20 cellular contexts compared by ENCODE assay signal in genomic region chr5:122083535-122083934, GRCh38. TPM values are rescaled to one million over a fixed set of nuclear protein-coding genes. Genes with fewer than 3 reads are reported as not detected.
DNase-seq lines count a peak whose midpoint lies in the region; ATAC-seq and TF ChIP-seq lines count a peak whose summit lies in the region.
"Had no signal": no experiment of that assay in that cellular context is flagged by ENCODE, and none has a peak within 500 bp of the region (broad histone marks: within the 10 kb centered on the region; RNA-seq: fewer than 3 reads in every experiment).

No MANE protein-coding gene starts in this region.

- H3F3A ChIP-seq in MM.1S (ENCODE audit: insufficient read depth, low read length), result peaks cover 8% of the 10 kb centered on the region; the same call in 1 of the 2 replicates

- no peaks in the 10 kb centered on the region for H3K79me2 ChIP-seq in MM.1S (ENCODE audit: low read length)

- H2AFZ ChIP-seq in MM.1S (ENCODE audit: low read length), result no peak overlapping the region

- no peaks in the 10 kb centered on the region for H3K27me3 ChIP-seq in MM.1S (replicated peaks; ENCODE audit: insufficient read depth, low read length)
- no peaks in the 10 kb centered on the region for H3K27me3 ChIP-seq in vagina
- H3K27me3 ChIP-seq: SJCRH30 had no signal

- H3K9me3 ChIP-seq in MM.1S (replicated peaks; ENCODE audit: insufficient read depth, low read length) (no peaks in the 10 kb centered on the region), vagina (no peaks in the 10 kb centered on the region)
- H3K9me3 ChIP-seq: SJCRH30 had no signal

- H3K9ac ChIP-seq in MM.1S (ENCODE audit: low read length), result no peak overlapping the region

- no peaks in the 10 kb centered on the region for H4K20me1 ChIP-seq in MM.1S (ENCODE audit: insufficient read depth, low read length)

- H3K4me2 ChIP-seq in MM.1S (ENCODE audit: low read depth, low read length), result peak overlapping the region; percentile 44; the same call in 1 of the 2 replicates

- H3K4me3 ChIP-seq in MM.1S (ENCODE audit: low read length), result no peak overlapping the region
- no peak overlapping the region for H3K4me3 ChIP-seq in vagina
- H3K4me3 ChIP-seq: SJCRH30 had no signal

- DNase-seq in MM.1S, result peak; percentile 39
- no peak for DNase-seq in GM10266 (ENCODE audit: extremely low spot score)
- no peak for DNase-seq in NCI-H2107 treated with DMSO at 0.1 percent for 48 hours (lab: John Stamatoyannopoulos, UW; ENCODE audit: unreplicated experiment)
- no peak for DNase-seq in vagina (ENCODE audit: extremely low spot score in 2 of 2)
- no peak for DNase-seq in NCI-H446 (lab: John Stamatoyannopoulos, UW)
- DNase-seq: CD4-positive, CD25-positive, alpha-beta regulatory T cell; DMS79; H9; MV-4-11; NCI-H1105 treated with DMSO at 0.1 percent for 48 hours; NCI-H2029 treated with DMSO at 0.1 percent for 48 hours; NCI-H2171; NCI-H345; NCI-H524 treated with DMSO at 0.1 percent for 48 hours; NCI-H82; OCI-M1; SJCRH30; T-cell had no signal

- no peaks in the 10 kb centered on the region for H3K36me3 ChIP-seq in MM.1S (replicated peaks; ENCODE audit: insufficient read depth, low read length)
- H3K36me3 ChIP-seq in vagina, result no peaks in the 10 kb centered on the region
- H3K36me3 ChIP-seq: SJCRH30 had no signal

- H3K27ac ChIP-seq in MM.1S (ENCODE audit: low read length) (no peak overlapping the region; the same call in 1 of the 2 replicates), vagina (no peak overlapping the region)
- H3K27ac ChIP-seq: SJCRH30 had no signal

- intact Hi-C loops in vagina (cut with DNase I), result no loop called here

- TF ChIP-seq POLR2A in vagina (IDR thresholded peaks at IDR 0.05), result no peak

- no peak for TF ChIP-seq CTCF in MM.1S (IDR thresholded peaks at IDR 0.05; ENCODE audit: low read length)
- TF ChIP-seq CTCF in GM10266 (IDR thresholded peaks at IDR 0.05; ENCODE audit: control insufficient read depth, insufficient read depth, low read depth, missing control alignments), result no peak
- TF ChIP-seq CTCF in vagina (IDR thresholded peaks at IDR 0.05), result no peak

- peak; percentile 62 for ATAC-seq in GM21360 (IDR thresholded peaks at IDR 0.05; ENCODE audit: unreplicated experiment)
- peak; percentile 49 for ATAC-seq in HG02938 (IDR thresholded peaks at IDR 0.05; ENCODE audit: unreplicated experiment)
- ATAC-seq: T-cell had no signal

- H3K9me2 ChIP-seq in MM.1S (replicated peaks; ENCODE audit: insufficient read depth, low read length), result no peaks in the 10 kb centered on the region

- H3K4me1 ChIP-seq in MM.1S (ENCODE audit: low read length) (peaks cover 12% of the 10 kb centered on the region; the same call in 1 of the 2 replicates), vagina (peaks cover 7% of the 10 kb centered on the region)
- H3K4me1 ChIP-seq: SJCRH30 had no signal

RNA-seq across cellular contexts. Expression of gene LOX, which starts 5.5 kb away (rescaled TPM):
- 38.8 TPM for total RNA-seq in vagina

RNA-seq across cellular contexts. Expression of gene ZNF474, which starts 45.8 kb away (rescaled TPM):
- 0.49 TPM for total RNA-seq in vagina
- total RNA-seq: H9 had no signal
